ENCODE assay signal across 1 cellular context in genomic region chr5:64768358-64769312, GRCh38.
A peak's percentile ranks its signal among the peaks of the same experiment; 100 is the strongest.
TF ChIP-seq lines count a peak whose summit lies in the region.

TSS of gene CWC27 (plus strand) at chr5:64768930. CDS start at chr5:64769147, 217 bp downstream.
TSS of gene SREK1IP1 (minus strand) at chr5:64768691. CDS start at chr5:64768517, 174 bp downstream.

TF ChIP-seq in HepG2, 621 proteins besides CTCF, POLR2A, EP300 and RAD21 (continued from another document and continues in another):
- TF ChIP-seq ZSCAN5A (CRISPR knock-in tag; IDR thresholded peaks at IDR 0.05; ENCODE audit: borderline replicate concordance) = no peak
- no peak for TF ChIP-seq E2F1 (CRISPR knock-in tag; IDR thresholded peaks at IDR 0.05)
- peak; percentile 81; the same call in 1 of the 2 replicates for TF ChIP-seq HOXA7 (CRISPR knock-in tag; IDR thresholded peaks at IDR 0.05)
- TF ChIP-seq CENPX (CRISPR knock-in tag; IDR thresholded peaks at IDR 0.05) = no peak
- no peak for TF ChIP-seq ZNF10 (CRISPR knock-in tag; IDR thresholded peaks at IDR 0.05; ENCODE audit: borderline replicate concordance, low read depth)
- TF ChIP-seq ONECUT2 (CRISPR knock-in tag; IDR thresholded peaks at IDR 0.05) = no peak
- TF ChIP-seq GTF3A (CRISPR knock-in tag; conservative IDR thresholded peaks at IDR 0.05) = 0 out of 2 replicates have a peak, but pooled peaks have one; percentile 24
- TF ChIP-seq MAFK (conservative IDR thresholded peaks at IDR 0.05 in 1 of 2, IDR thresholded peaks at IDR 0.05 in 1 of 2; ENCODE audit: low read length in 2 of 2) = no peak
- TF ChIP-seq FOXK1 (CRISPR knock-in tag; IDR thresholded peaks at IDR 0.05; ENCODE audit: borderline replicate concordance, low read depth) = peak; percentile 93; the same call in 1 of the 2 replicates
- TF ChIP-seq ZNF614 (CRISPR knock-in tag; IDR thresholded peaks at IDR 0.05; ENCODE audit: borderline replicate concordance) = peak; percentile 61; the same call in 1 of the 2 replicates
- TF ChIP-seq STAG1 (CRISPR knock-in tag; IDR thresholded peaks at IDR 0.05) = no peak
- no peak; the same call in 1 of the 2 replicates for TF ChIP-seq ZNF746 (CRISPR knock-in tag; IDR thresholded peaks at IDR 0.05)
- no peak for TF ChIP-seq ZNF577 (CRISPR knock-in tag; IDR thresholded peaks at IDR 0.05; ENCODE audit: borderline replicate concordance, low read depth)
- no peak; the same call in 1 of the 2 replicates for TF ChIP-seq GZF1 (CRISPR knock-in tag; IDR thresholded peaks at IDR 0.05)
- no peak for TF ChIP-seq ZC3H4 (CRISPR knock-in tag; IDR thresholded peaks at IDR 0.05; ENCODE audit: borderline replicate concordance)
- peak; percentile 92 for TF ChIP-seq ZNF556 (CRISPR knock-in tag; IDR thresholded peaks at IDR 0.05; ENCODE audit: borderline replicate concordance)
- TF ChIP-seq TEF (CRISPR knock-in tag; IDR thresholded peaks at IDR 0.05) = no peak
- TF ChIP-seq FIP1L1 (IDR thresholded peaks at IDR 0.05; ENCODE audit: borderline replicate concordance, insufficient read depth, low read depth, low read length) = no peak
- TF ChIP-seq MBNL3 (CRISPR knock-in tag; conservative IDR thresholded peaks at IDR 0.05) = no peak
- peak; percentile 93 for TF ChIP-seq POGZ (CRISPR knock-in tag; IDR thresholded peaks at IDR 0.05)
- peak; percentile 70; the same call in 1 of the 2 replicates for TF ChIP-seq ZNF639 (CRISPR knock-in tag; conservative IDR thresholded peaks at IDR 0.05)
- TF ChIP-seq HNF4A (CRISPR knock-in tag; IDR thresholded peaks at IDR 0.05) = no peak
- TF ChIP-seq ZNF253 (CRISPR knock-in tag; IDR thresholded peaks at IDR 0.05; ENCODE audit: borderline replicate concordance) = no peak
- peak; percentile 98 for TF ChIP-seq KMT2A (CRISPR knock-in tag; IDR thresholded peaks at IDR 0.05)
- no peak for TF ChIP-seq THYN1 (CRISPR knock-in tag; IDR thresholded peaks at IDR 0.05; ENCODE audit: borderline replicate concordance, low read depth)
- TF ChIP-seq ZNF281 (CRISPR knock-in tag; IDR thresholded peaks at IDR 0.05; ENCODE audit: borderline replicate concordance) = no peak; the same call in 1 of the 2 replicates
- no peak for TF ChIP-seq ZFYVE20 (CRISPR knock-in tag; IDR thresholded peaks at IDR 0.05; ENCODE audit: borderline replicate concordance, low read depth)
- no peak for TF ChIP-seq SKI (IDR thresholded peaks at IDR 0.05; ENCODE audit: partially characterized antibody)
- TF ChIP-seq MLX (CRISPR knock-in tag; IDR thresholded peaks at IDR 0.05) = 0 out of 2 replicates have a peak, but pooled peaks have one; percentile 16
- peak; percentile 100 for TF ChIP-seq ZFX (CRISPR knock-in tag; IDR thresholded peaks at IDR 0.05; ENCODE audit: low read depth)
- TF ChIP-seq ATRX (CRISPR knock-in tag; IDR thresholded peaks at IDR 0.05; ENCODE audit: borderline replicate concordance) = no peak
- no peak for TF ChIP-seq FOXA1 (IDR thresholded peaks at IDR 0.05)
- TF ChIP-seq FOXA1 (CRISPR knock-in tag; IDR thresholded peaks at IDR 0.05) = peak; percentile 19; the same call in 1 of the 2 replicates
- no peak for TF ChIP-seq TRIM22 (IDR thresholded peaks at IDR 0.05)
- TF ChIP-seq ZNF674 (CRISPR knock-in tag; IDR thresholded peaks at IDR 0.05; ENCODE audit: low read depth) = no peak
- TF ChIP-seq GLMP (CRISPR knock-in tag; IDR thresholded peaks at IDR 0.05; ENCODE audit: borderline replicate concordance) = no peak
- no peak for TF ChIP-seq ZNF18 (CRISPR knock-in tag; IDR thresholded peaks at IDR 0.05; ENCODE audit: insufficient replicate concordance)
- peak; percentile 14; the same call in 1 of the 2 replicates for TF ChIP-seq NCOA2 (CRISPR knock-in tag; IDR thresholded peaks at IDR 0.05)
- TF ChIP-seq ZNF609 (CRISPR knock-in tag; IDR thresholded peaks at IDR 0.05; ENCODE audit: borderline replicate concordance) = 0 out of 2 replicates have a peak, but pooled peaks have one; percentile 15
